Comparison of ENCODE assay signal across 12 cellular contexts in the genomic region with DNA sequence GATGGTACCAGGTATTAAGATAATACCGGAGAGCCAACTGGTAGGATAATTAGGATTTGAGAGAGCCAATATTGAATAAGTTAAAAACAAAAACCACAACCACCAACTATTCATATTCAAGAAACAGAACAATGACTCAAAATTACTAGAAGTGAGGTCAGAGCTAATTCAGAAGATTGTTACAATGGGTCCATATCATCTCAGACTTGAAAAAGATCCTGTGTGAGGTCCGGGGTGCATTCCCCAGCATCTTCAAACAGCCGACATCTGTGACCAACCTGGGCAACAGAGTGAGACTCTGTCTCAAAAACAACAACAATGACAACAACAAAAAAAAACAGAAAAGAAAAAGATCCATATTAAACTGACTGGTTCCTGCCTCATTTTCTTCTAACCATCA.
"Had no signal": no experiment of that assay in that cellular context is flagged by ENCODE, and none has a peak within 500 bp of the region (broad histone marks: within the 10 kb centered on the region; RNA-seq: fewer than 3 reads in every experiment).

No MANE protein-coding gene starts in this region.

- ATAC-seq: lower lobe of right lung, Right ventricle myocardium inferior, sciatic nerve, WTC11 had no signal

- H3K27ac Mint-ChIP-seq: nephron had no signal

- DNase-seq: anterior cingulate cortex; caudate nucleus; colonic mucosa; erythroblast; head of caudate nucleus; lower lobe of right lung; stimulated activated naive CD4-positive, alpha-beta T cell had no signal

- H3K4me3 Mint-ChIP-seq: brain, nephron, WTC11 had no signal

- H3K9me3 Mint-ChIP-seq: brain, nephron, WTC11 had no signal
